In the genomic region with DNA sequence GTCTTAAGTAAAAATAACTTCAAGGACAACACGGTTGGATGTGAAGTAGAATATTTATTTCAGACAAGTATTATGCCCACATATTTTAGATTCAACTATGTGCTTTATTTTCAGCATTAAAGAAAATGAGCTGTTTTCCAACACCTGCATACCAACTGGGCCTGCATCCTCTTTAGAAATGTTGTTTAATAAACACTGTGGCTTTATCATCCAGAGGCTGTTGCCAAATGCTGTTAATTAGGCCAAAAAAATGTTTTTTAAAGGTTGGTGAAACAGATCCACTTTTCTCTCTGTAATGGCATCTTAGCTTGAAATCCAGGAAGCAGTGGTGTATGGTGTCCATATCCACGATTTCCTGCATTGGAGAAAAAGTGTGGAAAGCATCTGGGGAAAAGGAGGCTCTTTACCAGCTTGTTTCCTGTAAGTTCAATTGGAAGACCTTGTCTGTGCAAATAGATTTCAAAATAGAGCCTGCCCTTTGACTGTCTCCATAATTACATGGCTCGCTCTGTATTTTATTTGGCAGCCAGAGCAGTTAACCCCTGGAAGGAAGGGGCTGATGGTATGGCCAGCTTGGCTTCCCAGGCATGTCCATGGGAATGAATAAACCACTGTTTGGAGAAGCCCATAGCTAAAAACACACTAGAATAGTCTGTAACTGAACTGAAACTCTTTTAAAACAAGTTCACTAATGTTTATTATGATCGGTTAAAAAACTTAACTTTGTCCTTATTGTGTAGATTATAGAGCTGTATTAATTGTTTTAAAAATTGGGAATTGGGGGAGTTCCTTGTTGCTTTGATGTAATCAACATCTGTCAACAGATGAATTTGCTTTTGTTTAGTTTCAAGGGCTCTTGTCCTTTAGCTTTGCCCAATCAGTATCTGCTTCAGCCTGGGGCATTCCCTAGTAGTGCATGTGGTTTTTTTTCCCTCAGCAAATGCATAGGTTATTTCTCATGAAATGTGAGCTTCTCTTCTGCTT, we compare ENCODE assay signal across 1 cellular context.
TF ChIP-seq lines count a peak whose summit lies in the region.

No MANE protein-coding gene starts in this region.

TF ChIP-seq in HepG2, 621 proteins besides CTCF, POLR2A, EP300 and RAD21 (continued from another document):
- TF ChIP-seq, protein P1, sequence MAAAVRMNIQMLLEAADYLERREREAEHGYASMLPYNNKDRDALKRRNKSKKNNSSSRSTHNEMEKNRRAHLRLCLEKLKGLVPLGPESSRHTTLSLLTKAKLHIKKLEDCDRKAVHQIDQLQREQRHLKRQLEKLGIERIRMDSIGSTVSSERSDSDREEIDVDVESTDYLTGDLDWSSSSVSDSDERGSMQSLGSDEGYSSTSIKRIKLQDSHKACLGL (CRISPR knock-in tag; IDR thresholded peaks at IDR 0.05) = no peak
- TF ChIP-seq, protein P2, sequence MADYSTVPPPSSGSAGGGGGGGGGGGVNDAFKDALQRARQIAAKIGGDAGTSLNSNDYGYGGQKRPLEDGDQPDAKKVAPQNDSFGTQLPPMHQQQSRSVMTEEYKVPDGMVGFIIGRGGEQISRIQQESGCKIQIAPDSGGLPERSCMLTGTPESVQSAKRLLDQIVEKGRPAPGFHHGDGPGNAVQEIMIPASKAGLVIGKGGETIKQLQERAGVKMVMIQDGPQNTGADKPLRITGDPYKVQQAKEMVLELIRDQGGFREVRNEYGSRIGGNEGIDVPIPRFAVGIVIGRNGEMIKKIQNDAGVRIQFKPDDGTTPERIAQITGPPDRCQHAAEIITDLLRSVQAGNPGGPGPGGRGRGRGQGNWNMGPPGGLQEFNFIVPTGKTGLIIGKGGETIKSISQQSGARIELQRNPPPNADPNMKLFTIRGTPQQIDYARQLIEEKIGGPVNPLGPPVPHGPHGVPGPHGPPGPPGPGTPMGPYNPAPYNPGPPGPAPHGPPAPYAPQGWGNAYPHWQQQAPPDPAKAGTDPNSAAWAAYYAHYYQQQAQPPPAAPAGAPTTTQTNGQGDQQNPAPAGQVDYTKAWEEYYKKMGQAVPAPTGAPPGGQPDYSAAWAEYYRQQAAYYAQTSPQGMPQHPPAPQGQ (CRISPR knock-in tag; IDR thresholded peaks at IDR 0.05; ENCODE audit: borderline replicate concordance) = 0 out of 2 replicates have a peak, but pooled peaks have one; percentile 15
- peak; percentile 93 for TF ChIP-seq RXRB (CRISPR knock-in tag; IDR thresholded peaks at IDR 0.05; ENCODE audit: borderline replicate concordance)
- TF ChIP-seq ZNF891 (CRISPR knock-in tag; IDR thresholded peaks at IDR 0.05) = no peak
- TF ChIP-seq ZFP1 (CRISPR knock-in tag; IDR thresholded peaks at IDR 0.05) = peak; percentile 89
- TF ChIP-seq TCF7 (IDR thresholded peaks at IDR 0.05; ENCODE audit: low read depth) = peak; percentile 81
- no peak; the same call in 1 of the 2 replicates for TF ChIP-seq SSRP1 (CRISPR knock-in tag; IDR thresholded peaks at IDR 0.05)
- TF ChIP-seq, protein P3, sequence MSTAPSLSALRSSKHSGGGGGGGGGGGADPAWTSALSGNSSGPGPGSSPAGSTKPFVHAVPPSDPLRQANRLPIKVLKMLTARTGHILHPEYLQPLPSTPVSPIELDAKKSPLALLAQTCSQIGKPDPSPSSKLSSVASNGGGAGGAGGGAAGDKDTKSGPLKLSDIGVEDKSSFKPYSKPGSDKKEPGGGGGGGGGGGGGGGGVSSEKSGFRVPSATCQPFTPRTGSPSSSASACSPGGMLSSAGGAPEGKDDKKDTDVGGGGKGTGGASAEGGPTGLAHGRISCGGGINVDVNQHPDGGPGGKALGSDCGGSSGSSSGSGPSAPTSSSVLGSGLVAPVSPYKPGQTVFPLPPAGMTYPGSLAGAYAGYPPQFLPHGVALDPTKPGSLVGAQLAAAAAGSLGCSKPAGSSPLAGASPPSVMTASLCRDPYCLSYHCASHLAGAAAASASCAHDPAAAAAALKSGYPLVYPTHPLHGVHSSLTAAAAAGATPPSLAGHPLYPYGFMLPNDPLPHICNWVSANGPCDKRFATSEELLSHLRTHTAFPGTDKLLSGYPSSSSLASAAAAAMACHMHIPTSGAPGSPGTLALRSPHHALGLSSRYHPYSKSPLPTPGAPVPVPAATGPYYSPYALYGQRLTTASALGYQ (CRISPR knock-in tag; IDR thresholded peaks at IDR 0.05) = peak; percentile 95
